2 cellular contexts compared by ENCODE assay signal in the genomic region with DNA sequence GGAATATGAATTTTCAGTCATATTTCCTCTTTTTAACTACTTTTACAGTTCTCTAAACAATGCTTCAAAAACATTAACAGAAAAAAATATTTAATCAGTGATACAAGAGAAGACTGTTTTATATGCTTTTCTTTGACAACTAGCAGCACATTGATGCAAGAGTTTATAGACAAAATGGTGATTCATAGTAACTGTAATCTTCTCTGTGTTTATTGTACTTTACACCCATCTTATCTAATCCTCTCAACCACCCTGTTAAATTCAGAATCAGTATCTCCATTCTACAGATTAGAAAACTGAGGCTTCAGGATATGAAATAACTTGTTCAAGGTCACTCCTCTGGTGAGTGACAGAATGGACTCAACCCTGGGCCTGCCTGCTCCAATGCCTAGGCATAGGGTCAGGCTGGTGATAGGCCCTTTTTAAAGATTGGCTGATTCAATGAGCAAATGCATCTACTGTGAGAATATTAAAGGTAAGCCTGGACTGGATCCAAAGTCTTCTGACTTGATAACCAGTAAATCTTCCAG.
TF ChIP-seq lines count a peak whose summit lies in the region.

No MANE protein-coding gene starts in this region.

TF ChIP-seq in GM23338, 12 proteins besides CTCF, POLR2A, EP300 and RAD21 (continues in another document):
- TF ChIP-seq POLR2AphosphoS5 (IDR thresholded peaks at IDR 0.05; ENCODE audit: low read depth): no peak
- TF ChIP-seq EZH2phosphoT487 (IDR thresholded peaks at IDR 0.05; ENCODE audit: unreplicated experiment): no peak
- TF ChIP-seq, protein P1, sequence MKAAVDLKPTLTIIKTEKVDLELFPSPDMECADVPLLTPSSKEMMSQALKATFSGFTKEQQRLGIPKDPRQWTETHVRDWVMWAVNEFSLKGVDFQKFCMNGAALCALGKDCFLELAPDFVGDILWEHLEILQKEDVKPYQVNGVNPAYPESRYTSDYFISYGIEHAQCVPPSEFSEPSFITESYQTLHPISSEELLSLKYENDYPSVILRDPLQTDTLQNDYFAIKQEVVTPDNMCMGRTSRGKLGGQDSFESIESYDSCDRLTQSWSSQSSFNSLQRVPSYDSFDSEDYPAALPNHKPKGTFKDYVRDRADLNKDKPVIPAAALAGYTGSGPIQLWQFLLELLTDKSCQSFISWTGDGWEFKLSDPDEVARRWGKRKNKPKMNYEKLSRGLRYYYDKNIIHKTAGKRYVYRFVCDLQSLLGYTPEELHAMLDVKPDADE (IDR thresholded peaks at IDR 0.05): no peak
- no peak for TF ChIP-seq ZNF331 (CRISPR knock-in tag; IDR thresholded peaks at IDR 0.05; ENCODE audit: low read depth)
- no peak for TF ChIP-seq JUNB (IDR thresholded peaks at IDR 0.05; ENCODE audit: unreplicated experiment)
- TF ChIP-seq, protein P2, sequence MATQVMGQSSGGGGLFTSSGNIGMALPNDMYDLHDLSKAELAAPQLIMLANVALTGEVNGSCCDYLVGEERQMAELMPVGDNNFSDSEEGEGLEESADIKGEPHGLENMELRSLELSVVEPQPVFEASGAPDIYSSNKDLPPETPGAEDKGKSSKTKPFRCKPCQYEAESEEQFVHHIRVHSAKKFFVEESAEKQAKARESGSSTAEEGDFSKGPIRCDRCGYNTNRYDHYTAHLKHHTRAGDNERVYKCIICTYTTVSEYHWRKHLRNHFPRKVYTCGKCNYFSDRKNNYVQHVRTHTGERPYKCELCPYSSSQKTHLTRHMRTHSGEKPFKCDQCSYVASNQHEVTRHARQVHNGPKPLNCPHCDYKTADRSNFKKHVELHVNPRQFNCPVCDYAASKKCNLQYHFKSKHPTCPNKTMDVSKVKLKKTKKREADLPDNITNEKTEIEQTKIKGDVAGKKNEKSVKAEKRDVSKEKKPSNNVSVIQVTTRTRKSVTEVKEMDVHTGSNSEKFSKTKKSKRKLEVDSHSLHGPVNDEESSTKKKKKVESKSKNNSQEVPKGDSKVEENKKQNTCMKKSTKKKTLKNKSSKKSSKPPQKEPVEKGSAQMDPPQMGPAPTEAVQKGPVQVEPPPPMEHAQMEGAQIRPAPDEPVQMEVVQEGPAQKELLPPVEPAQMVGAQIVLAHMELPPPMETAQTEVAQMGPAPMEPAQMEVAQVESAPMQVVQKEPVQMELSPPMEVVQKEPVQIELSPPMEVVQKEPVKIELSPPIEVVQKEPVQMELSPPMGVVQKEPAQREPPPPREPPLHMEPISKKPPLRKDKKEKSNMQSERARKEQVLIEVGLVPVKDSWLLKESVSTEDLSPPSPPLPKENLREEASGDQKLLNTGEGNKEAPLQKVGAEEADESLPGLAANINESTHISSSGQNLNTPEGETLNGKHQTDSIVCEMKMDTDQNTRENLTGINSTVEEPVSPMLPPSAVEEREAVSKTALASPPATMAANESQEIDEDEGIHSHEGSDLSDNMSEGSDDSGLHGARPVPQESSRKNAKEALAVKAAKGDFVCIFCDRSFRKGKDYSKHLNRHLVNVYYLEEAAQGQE (IDR thresholded peaks at IDR 0.05; ENCODE audit: unreplicated experiment): no peak
- no peak for TF ChIP-seq NANOG (IDR thresholded peaks at IDR 0.05; ENCODE audit: borderline replicate concordance)
- TF ChIP-seq EZH2 (IDR thresholded peaks at IDR 0.05; ENCODE audit: low read depth, unreplicated experiment): no peak
- no peak for TF ChIP-seq ZNF114 (CRISPR knock-in tag; IDR thresholded peaks at IDR 0.05)
- no peak for TF ChIP-seq CREB1 (CRISPR knock-in tag; IDR thresholded peaks at IDR 0.05; ENCODE audit: low read depth)

TF ChIP-seq in H1, 55 proteins besides CTCF, POLR2A, EP300 and RAD21:
- no peak for TF ChIP-seq KDM5A (IDR thresholded peaks at IDR 0.05; ENCODE audit: low read length)
- no peak for TF ChIP-seq ZNF274 (IDR thresholded peaks at IDR 0.05; ENCODE audit: borderline replicate concordance, extremely low read depth, low read length)
- TF ChIP-seq EGR1 (IDR thresholded peaks at IDR 0.05; ENCODE audit: borderline replicate concordance, low read depth, low read length): no peak
- TF ChIP-seq SIRT6 (IDR thresholded peaks at IDR 0.05; ENCODE audit: low read length): no peak
- no peak for TF ChIP-seq JUN (IDR thresholded peaks at IDR 0.05; ENCODE audit: low read depth, low read length)
- no peak for TF ChIP-seq TCF12 (IDR thresholded peaks at IDR 0.05; ENCODE audit: low read depth, low read length)
- TF ChIP-seq BCL11A (IDR thresholded peaks at IDR 0.05; ENCODE audit: low read depth in 2 of 2, low read length in 2 of 2): no peak
- no peak for TF ChIP-seq RNF2 (IDR thresholded peaks at IDR 0.05; ENCODE audit: borderline replicate concordance, low read depth, low read length, missing control alignments, poor library complexity, severe bottlenecking)
- TF ChIP-seq CREB1 (IDR thresholded peaks at IDR 0.05): no peak
- TF ChIP-seq, protein P3, sequence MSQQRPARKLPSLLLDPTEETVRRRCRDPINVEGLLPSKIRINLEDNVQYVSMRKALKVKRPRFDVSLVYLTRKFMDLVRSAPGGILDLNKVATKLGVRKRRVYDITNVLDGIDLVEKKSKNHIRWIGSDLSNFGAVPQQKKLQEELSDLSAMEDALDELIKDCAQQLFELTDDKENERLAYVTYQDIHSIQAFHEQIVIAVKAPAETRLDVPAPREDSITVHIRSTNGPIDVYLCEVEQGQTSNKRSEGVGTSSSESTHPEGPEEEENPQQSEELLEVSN (IDR thresholded peaks at IDR 0.05): no peak
- TF ChIP-seq SAP30 (IDR thresholded peaks at IDR 0.05; ENCODE audit: insufficient read depth, insufficient replicate concordance, low read length): no peak
- no peak for TF ChIP-seq ASH2L (IDR thresholded peaks at IDR 0.05; ENCODE audit: low read length)
- no peak for TF ChIP-seq HDAC6 (IDR thresholded peaks at IDR 0.05; ENCODE audit: low read depth, low read length)
- TF ChIP-seq JUND (IDR thresholded peaks at IDR 0.05; ENCODE audit: low read length): no peak
- TF ChIP-seq, protein P4, sequence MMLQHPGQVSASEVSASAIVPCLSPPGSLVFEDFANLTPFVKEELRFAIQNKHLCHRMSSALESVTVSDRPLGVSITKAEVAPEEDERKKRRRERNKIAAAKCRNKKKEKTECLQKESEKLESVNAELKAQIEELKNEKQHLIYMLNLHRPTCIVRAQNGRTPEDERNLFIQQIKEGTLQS (IDR thresholded peaks at IDR 0.05; ENCODE audit: insufficient read depth, low read depth, low read length): no peak
- TF ChIP-seq GABPA (IDR thresholded peaks at IDR 0.05; ENCODE audit: borderline replicate concordance, insufficient read depth, low read length): no peak
